ENCODE assay signal across 12 cellular contexts in genomic region chr18:46156124-46156745, GRCh38. TPM values are rescaled to one million over a fixed set of nuclear protein-coding genes. Genes with fewer than 3 reads are reported as not detected.
A peak's percentile ranks its signal among the peaks of the same experiment; 100 is the strongest.
DNase-seq lines count a peak whose midpoint lies in the region; ATAC-seq and TF ChIP-seq lines count a peak whose summit lies in the region.
"Had no signal": no experiment of that assay in that cellular context is flagged by ENCODE, and none has a peak within 500 bp of the region (broad histone marks: within the 10 kb centered on the region; RNA-seq: fewer than 3 reads in every experiment).

No MANE protein-coding gene starts in this region.

- no peaks in the 10 kb centered on the region for H3K9me3 Mint-ChIP-seq in activated T-cell treated with anti-CD3 and anti-CD28 coated beads, Interleukin-2, amount 50 U/mL, for 72 hours
- H3K9me3 Mint-ChIP-seq: activated B cell treated with CpG ODN at 0.5 μM for 24 hours had no signal

- H3K4me3 Mint-ChIP-seq in activated T-cell treated with anti-CD3 and anti-CD28 coated beads, Interleukin-2, amount 50 U/mL, for 72 hours = peak overlapping the region; percentile 75 to 91
- H3K4me3 Mint-ChIP-seq: activated B cell treated with CpG ODN at 0.5 μM for 24 hours had no signal

- peaks cover 1 to 7% of the 10 kb centered on the region in 2 donors for H3K36me3 Mint-ChIP-seq in activated T-cell treated with anti-CD3 and anti-CD28 coated beads, Interleukin-2, amount 50 U/mL, for 72 hours (ENCODE audit: insufficient read depth in 2 of 2)

- no peak for TF ChIP-seq CTCF in testis (IDR thresholded peaks at IDR 0.05)

- no peaks in the 10 kb centered on the region for H3K9me3 ChIP-seq in testis
- H3K9me3 ChIP-seq: body of pancreas had no signal

- no peaks in the 10 kb centered on the region for H3K27me3 ChIP-seq in testis
- H3K27me3 ChIP-seq: body of pancreas had no signal

- peak; percentile 75 to 79 for ATAC-seq in activated T-cell treated with anti-CD3 and anti-CD28 coated beads, Interleukin-2, amount 50 U/mL, for 72 hours (replicated peaks in 1 of 2)
- ATAC-seq in GM21717 (IDR thresholded peaks at IDR 0.05; ENCODE audit: unreplicated experiment) = no peak
- ATAC-seq: body of pancreas had no signal

- peak overlapping the region; percentile 47 to 77 for H3K27ac ChIP-seq in testis
- H3K27ac ChIP-seq: body of pancreas had no signal

- intact Hi-C loops in testis (cut with DNase I; ENCODE audit: low total_unique reads) = no loop called here

- TF ChIP-seq POLR2A in testis (IDR thresholded peaks at IDR 0.05) = no peak

- H3K4me1 ChIP-seq in testis = peaks cover 25% of the 10 kb centered on the region
- H3K4me1 ChIP-seq: body of pancreas had no signal

- WGBS in testis, 2 donors = 90% methylated on average over 3 of the region's 3 CpGs

- peak; percentile 70 for DNase-seq in activated CD8-positive, alpha-beta memory T cell treated with anti-CD3 and anti-CD28 coated beads for 24 hours
- DNase-seq in activated CD8-positive, alpha-beta memory T cell treated with anti-CD3 and anti-CD28 coated beads, Interleukin-2, amount 50 U/mL, for 4 hours = no peak
- DNase-seq in activated T-cell treated with anti-CD3 and anti-CD28 coated beads, Interleukin-2, amount 50 U/mL, for 72 hours = peak; percentile 54 to 59
- peak; percentile 78 for DNase-seq in kidney glomerular epithelial cell (lab: John Stamatoyannopoulos, UW)
- DNase-seq in testis = no peak
- DNase-seq in midbrain (lab: John Stamatoyannopoulos, UW) = no peak
- no peak for DNase-seq in NCI-H446 treated with DMSO at 0.1 percent for 48 hours (lab: John Stamatoyannopoulos, UW)
- DNase-seq: activated B cell treated with CpG ODN at 0.5 μM for 24 hours, body of pancreas, NCI-H2227 treated with DMSO at 0.1 percent for 48 hours, SHP77 treated with DMSO at 0.1 percent for 48 hours had no signal

- peak overlapping the region; percentile 97 for H3K27ac Mint-ChIP-seq in activated T-cell treated with anti-CD3 and anti-CD28 coated beads, Interleukin-2, amount 50 U/mL, for 72 hours
- H3K27ac Mint-ChIP-seq: activated B cell treated with CpG ODN at 0.5 μM for 24 hours had no signal

- no peaks in the 10 kb centered on the region for H3K36me3 ChIP-seq in testis (ENCODE audit: low read depth, missing control alignments)

- no peaks in the 10 kb centered on the region for H3K27me3 Mint-ChIP-seq in activated T-cell treated with anti-CD3 and anti-CD28 coated beads, Interleukin-2, amount 50 U/mL, for 72 hours (ENCODE audit: low read depth)
- H3K27me3 Mint-ChIP-seq: activated B cell treated with CpG ODN at 0.5 μM for 24 hours had no signal

- no peak overlapping the region for H3K4me3 ChIP-seq in testis
- H3K4me3 ChIP-seq: body of pancreas had no signal

- peaks cover 73% of the 10 kb centered on the region for H3K4me1 Mint-ChIP-seq in activated T-cell treated with anti-CD3 and anti-CD28 coated beads, Interleukin-2, amount 50 U/mL, for 72 hours (ENCODE audit: low read depth)

RNA-seq across cellular contexts. Expression of gene HAUS1, which starts 52.0 kb away (rescaled TPM):
- 10 to 100 TPM; 42.0 to 43.4 TPM for total RNA-seq in activated T-cell treated with anti-CD3 and anti-CD28 coated beads, Interleukin-2, amount 50 U/mL, for 72 hours
- 10 to 100 TPM; 20.5 to 31.1 TPM for total RNA-seq in testis
- 25.0 TPM for polyA plus RNA-seq in testis (ENCODE audit: insufficient read depth, low read depth, low replicate concordance)

RNA-seq across cellular contexts. Expression of gene ATP5F1A, which starts 58.1 kb away (rescaled TPM):
- total RNA-seq in activated T-cell treated with anti-CD3 and anti-CD28 coated beads, Interleukin-2, amount 50 U/mL, for 72 hours = 100 to 1,000 TPM; 378 to 401 TPM
- total RNA-seq in testis = 100 to 1,000 TPM; 479 to 592 TPM
- 430 TPM for polyA plus RNA-seq in testis (ENCODE audit: insufficient read depth, low read depth, low replicate concordance)

Comparison
In these comparisons a context has a peak if more than half of its experiments do, and no peak if none do; other contexts are left out.
1. DNase-seq: peak in activated CD8-positive, alpha-beta memory T cell treated with anti-CD3 and anti-CD28 coated beads for 24 hours (single experiment), activated T-cell treated with anti-CD3 and anti-CD28 coated beads, Interleukin-2, amount 50 U/mL, for 72 hours (2 of 2) and kidney glomerular epithelial cell (single experiment); none in activated CD8-positive, alpha-beta memory T cell treated with anti-CD3 and anti-CD28 coated beads, Interleukin-2, amount 50 U/mL, for 4 hours (single experiment), testis (single experiment), midbrain (single experiment) and NCI-H446 treated with DMSO at 0.1 percent for 48 hours (single experiment).